Comparison of ENCODE assay signal across 13 cellular contexts in the genomic region with DNA sequence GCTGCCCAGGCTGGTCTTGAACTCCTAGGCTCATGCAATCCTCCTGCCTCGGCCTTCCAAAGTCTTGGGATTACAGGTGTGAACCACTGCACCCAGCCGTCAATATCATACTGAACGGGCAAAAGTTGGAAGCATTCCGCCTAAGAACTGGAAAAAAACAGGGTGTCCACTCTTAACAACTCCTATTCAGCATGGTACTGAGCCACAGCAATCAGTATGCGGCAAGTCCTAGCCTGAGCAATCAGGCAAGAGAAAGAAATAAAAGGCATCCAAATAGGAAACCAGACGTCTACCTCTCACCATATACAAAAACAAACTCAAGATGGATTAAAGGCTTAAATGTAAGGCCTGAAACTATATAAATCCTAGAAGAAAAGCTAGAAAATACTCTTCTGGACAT.
A peak's percentile ranks its signal among the peaks of the same experiment; 100 is the strongest.
DNase-seq lines count a peak whose midpoint lies in the region; ATAC-seq and TF ChIP-seq lines count a peak whose summit lies in the region.
"Had no signal": no experiment of that assay in that cellular context is flagged by ENCODE, and none has a peak within 500 bp of the region (broad histone marks: within the 10 kb centered on the region; RNA-seq: fewer than 3 reads in every experiment).

No MANE protein-coding gene starts in this region.

- H3K4me3 Mint-ChIP-seq in stimulated activated naive CD8-positive, alpha-beta T cell treated with anti-CD3 and anti-CD28 coated beads, Interleukin-15, Interleukin-2, amounts not matched to agents 100 ng/mL and 50 ng/mL, for 24 hours: peak overlapping the region; percentile 26
- no peak overlapping the region for H3K4me3 Mint-ChIP-seq in stimulated activated naive CD8-positive, alpha-beta T cell treated with anti-CD3 and anti-CD28 coated beads, Interleukin-15, amount 100 ng/mL, for 72 hours
- H3K4me3 Mint-ChIP-seq in naive thymus-derived CD8-positive, alpha-beta T cell: peak overlapping the region; percentile 39 to 76 (median 64)
- H3K4me3 Mint-ChIP-seq: memory B cell had no signal

- POLR2A ChIA-PET in naive thymus-derived CD8-positive, alpha-beta T cell (lab: Charles Lee): interaction anchor here (0.5 to 12.5 kb wide), 4 partner anchors 15 to 257 kb away, joined by 4 to 242 read pairs (median 117); no protein-coding TSS in a partner anchor

- no peak for ATAC-seq in stimulated activated naive CD8-positive, alpha-beta T cell treated with anti-CD3 and anti-CD28 coated beads, Interleukin-15, amount 100 ng/mL, for 72 hours
- ATAC-seq in naive thymus-derived CD8-positive, alpha-beta T cell: no peak
- no peak for ATAC-seq in GM21576 (IDR thresholded peaks at IDR 0.05; ENCODE audit: unreplicated experiment)

- in situ Hi-C loops in brain microvascular endothelial cell (cut with HindIII; ENCODE audit: low pct_ligation_motif_present, low sequenced_read_pairs): no loop called here

- no peak overlapping the region for H3K4me3 ChIP-seq in brain microvascular endothelial cell (ENCODE audit: low read depth, low read length)

- TF ChIP-seq CTCF in brain microvascular endothelial cell (IDR thresholded peaks at IDR 0.05; ENCODE audit: low read depth, low read length, missing control alignments): no peak

- H3K27ac ChIP-seq in brain microvascular endothelial cell: peak overlapping the region; percentile 73

- no peaks in the 10 kb centered on the region for H3K36me3 ChIP-seq in brain microvascular endothelial cell (replicated peaks)

- no peak for DNase-seq in stimulated activated naive CD8-positive, alpha-beta T cell treated with anti-CD3 and anti-CD28 coated beads, Interleukin-15, amount 100 ng/mL, for 72 hours
- DNase-seq in brain microvascular endothelial cell (no peak), NCI-H146 treated with DMSO at 0.1 percent for 48 hours (lab: John Stamatoyannopoulos, UW; ENCODE audit: unreplicated experiment) (no peak), iPS-NIHi7 (ENCODE audit: extremely low spot score) (no peak)
- no peak for DNase-seq in naive thymus-derived CD8-positive, alpha-beta T cell
- DNase-seq in stimulated activated CD4-positive, alpha-beta T cell treated with anti-CD3 and anti-CD28 coated beads, Interleukin-15, amount 100 ng/mL, for 24 hours: no peak
- DNase-seq: DMS53, NCI-H187, substantia nigra had no signal

- H3K27me3 ChIP-seq in brain microvascular endothelial cell (replicated peaks): no peaks in the 10 kb centered on the region

- no peaks in the 10 kb centered on the region for H3K9me3 Mint-ChIP-seq in stimulated activated naive CD8-positive, alpha-beta T cell treated with anti-CD3 and anti-CD28 coated beads, Interleukin-15, Interleukin-2, amounts not matched to agents 100 ng/mL and 50 ng/mL, for 24 hours
- H3K9me3 Mint-ChIP-seq in stimulated activated naive CD8-positive, alpha-beta T cell treated with anti-CD3 and anti-CD28 coated beads, Interleukin-15, amount 100 ng/mL, for 72 hours: no peaks in the 10 kb centered on the region
- no peaks in the 10 kb centered on the region for H3K9me3 Mint-ChIP-seq in naive thymus-derived CD8-positive, alpha-beta T cell
- H3K9me3 Mint-ChIP-seq: activated naive CD4-positive, alpha-beta T cell treated with anti-CD3 and anti-CD28 coated beads for 36 hours; memory B cell had no signal

- no peaks in the 10 kb centered on the region for H3K27me3 Mint-ChIP-seq in stimulated activated naive CD8-positive, alpha-beta T cell treated with anti-CD3 and anti-CD28 coated beads, Interleukin-15, Interleukin-2, amounts not matched to agents 100 ng/mL and 50 ng/mL, for 24 hours
- no peaks in the 10 kb centered on the region for H3K27me3 Mint-ChIP-seq in stimulated activated naive CD8-positive, alpha-beta T cell treated with anti-CD3 and anti-CD28 coated beads, Interleukin-15, amount 100 ng/mL, for 72 hours
- no peaks in the 10 kb centered on the region for H3K27me3 Mint-ChIP-seq in naive thymus-derived CD8-positive, alpha-beta T cell
- H3K27me3 Mint-ChIP-seq: memory B cell had no signal

- H3K27ac Mint-ChIP-seq in stimulated activated naive CD8-positive, alpha-beta T cell treated with anti-CD3 and anti-CD28 coated beads, Interleukin-15, Interleukin-2, amounts not matched to agents 100 ng/mL and 50 ng/mL, for 24 hours: no peak overlapping the region
- H3K27ac Mint-ChIP-seq in stimulated activated naive CD8-positive, alpha-beta T cell treated with anti-CD3 and anti-CD28 coated beads, Interleukin-15, amount 100 ng/mL, for 72 hours: peak overlapping the region in 1 of 2 donors; percentile 67
- peak overlapping the region; percentile 82 to 96 (median 92) for H3K27ac Mint-ChIP-seq in naive thymus-derived CD8-positive, alpha-beta T cell
- H3K27ac Mint-ChIP-seq: activated naive CD4-positive, alpha-beta T cell treated with anti-CD3 and anti-CD28 coated beads for 36 hours; memory B cell had no signal

- H3K4me1 Mint-ChIP-seq in stimulated activated naive CD8-positive, alpha-beta T cell treated with anti-CD3 and anti-CD28 coated beads, Interleukin-15, Interleukin-2, amounts not matched to agents 100 ng/mL and 50 ng/mL, for 24 hours (ENCODE audit: low read depth): peaks cover 62% of the 10 kb centered on the region
- peaks cover 79% of the 10 kb centered on the region for H3K4me1 Mint-ChIP-seq in stimulated activated naive CD8-positive, alpha-beta T cell treated with anti-CD3 and anti-CD28 coated beads, Interleukin-15, amount 100 ng/mL, for 72 hours
- peaks cover 24 to 81% (median 75%) of the 10 kb centered on the region in 4 donors for H3K4me1 Mint-ChIP-seq in naive thymus-derived CD8-positive, alpha-beta T cell

- peaks cover 41% of the 10 kb centered on the region for H3K36me3 Mint-ChIP-seq in stimulated activated naive CD8-positive, alpha-beta T cell treated with anti-CD3 and anti-CD28 coated beads, Interleukin-15, Interleukin-2, amounts not matched to agents 100 ng/mL and 50 ng/mL, for 24 hours (ENCODE audit: low read depth)
- H3K36me3 Mint-ChIP-seq in naive thymus-derived CD8-positive, alpha-beta T cell: peaks cover 15 to 44% (median 35%) of the 10 kb centered on the region in 3 donors

Comparison
In these comparisons a context has a peak if more than half of its experiments do, and no peak if none do; other contexts are left out.
1. H3K4me3 Mint-ChIP-seq: peak in stimulated activated naive CD8-positive, alpha-beta T cell treated with anti-CD3 and anti-CD28 coated beads, Interleukin-15, Interleukin-2, amounts not matched to agents 100 ng/mL and 50 ng/mL, for 24 hours (single experiment) and naive thymus-derived CD8-positive, alpha-beta T cell (10 of 10); none in stimulated activated naive CD8-positive, alpha-beta T cell treated with anti-CD3 and anti-CD28 coated beads, Interleukin-15, amount 100 ng/mL, for 72 hours (0 of 2).